In the genomic region with DNA sequence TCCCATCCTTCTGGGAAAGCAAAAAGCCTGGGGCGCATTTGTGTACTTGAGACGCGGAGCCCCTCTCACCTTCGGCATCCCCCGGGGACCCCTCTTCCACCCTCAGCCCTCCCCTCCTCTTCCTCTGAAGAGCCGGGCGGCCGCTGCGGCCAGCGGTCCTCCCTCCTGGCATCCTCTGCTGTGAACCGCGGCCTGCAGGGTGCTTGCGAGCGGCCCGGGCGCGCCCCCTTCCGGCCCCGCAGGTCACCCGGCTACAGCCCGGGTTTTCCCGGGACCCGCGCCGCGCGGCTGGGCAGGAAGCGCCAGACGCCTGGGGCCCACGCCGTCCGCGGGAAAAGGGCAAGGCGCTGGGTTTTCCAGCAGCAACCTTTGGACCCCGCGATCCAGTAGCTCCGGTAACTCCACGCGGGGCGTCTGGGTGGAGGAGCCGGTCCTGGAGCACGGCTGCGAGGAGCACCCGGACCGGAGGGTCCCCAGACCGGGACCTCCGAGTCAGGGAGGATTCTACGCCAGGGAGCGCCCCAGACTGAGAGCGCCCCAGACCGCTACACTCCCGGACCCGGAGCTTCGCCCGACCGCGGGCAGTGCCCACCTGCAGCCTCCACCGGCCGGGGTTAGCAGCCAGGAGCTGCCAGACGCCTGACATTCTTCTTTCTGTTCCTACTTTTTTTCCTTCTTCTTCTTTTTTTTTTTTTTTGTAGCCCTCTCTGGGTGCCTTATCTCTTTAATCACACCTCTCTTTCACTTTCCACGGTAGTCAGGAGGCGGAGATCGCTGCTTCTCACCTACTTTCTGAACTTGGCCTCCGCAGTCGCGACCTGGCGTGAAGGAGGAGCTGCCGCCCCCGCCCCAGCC, we compare ENCODE assay signal across 1 cellular context.
TF ChIP-seq lines count a peak whose summit lies in the region.

TSS of gene IL18R1 (plus strand) at position 271 of the 855 bp plus-strand sequence. CDS start 6,865 bp downstream, outside the sequence.

TF ChIP-seq in K562, 482 proteins besides CTCF, POLR2A, EP300 and RAD21 (continued from another document and continues in another):
- TF ChIP-seq RREB1 (CRISPR knock-in tag; IDR thresholded peaks at IDR 0.05) = peak; percentile 82; the same call in 1 of the 2 replicates
- no peak for TF ChIP-seq ZNF347 (CRISPR knock-in tag; IDR thresholded peaks at IDR 0.05; ENCODE audit: low read depth)
- peak; percentile 55 for TF ChIP-seq FUS (optimal IDR thresholded peaks at IDR 0.05; ENCODE audit: low read depth, low read length)
- 0 out of 2 replicates have a peak, but pooled peaks have one; percentile 34 for TF ChIP-seq ELF2 (CRISPR knock-in tag; IDR thresholded peaks at IDR 0.05)
- no peak for TF ChIP-seq ID3 (CRISPR knock-in tag; IDR thresholded peaks at IDR 0.05)
- no peak for TF ChIP-seq ID3 (tag; IDR thresholded peaks at IDR 0.05)
- TF ChIP-seq PTBP1 (IDR thresholded peaks at IDR 0.05; ENCODE audit: low read depth, low read length) = no peak
- TF ChIP-seq NR4A1 (CRISPR knock-in tag; IDR thresholded peaks at IDR 0.05) = no peak
- TF ChIP-seq NR4A1 (tag; IDR thresholded peaks at IDR 0.05) = no peak
- no peak for TF ChIP-seq ZNF778 (CRISPR knock-in tag; IDR thresholded peaks at IDR 0.05)
- TF ChIP-seq ZNF644 (tag; IDR thresholded peaks at IDR 0.05; ENCODE audit: low read depth) = no peak
- TF ChIP-seq ZNF431 (CRISPR knock-in tag; IDR thresholded peaks at IDR 0.05) = no peak
- no peak for TF ChIP-seq CBX2 (IDR thresholded peaks at IDR 0.05; ENCODE audit: insufficient read depth, low read length, poor library complexity, severe bottlenecking)
- TF ChIP-seq MEIS2 (IDR thresholded peaks at IDR 0.05; ENCODE audit: partially characterized antibody) = no peak
- TF ChIP-seq GABPB1 (CRISPR knock-in tag; IDR thresholded peaks at IDR 0.05) = peak; percentile 65; the same call in 1 of the 2 replicates
- TF ChIP-seq XRCC5 (IDR thresholded peaks at IDR 0.05; ENCODE audit: low read depth, low read length) = peak; percentile 93; the same call in 1 of the 2 replicates
- no peak for TF ChIP-seq USF1 (CRISPR knock-in tag; IDR thresholded peaks at IDR 0.05)
- no peak for TF ChIP-seq ZNF253 (CRISPR knock-in tag; conservative IDR thresholded peaks at IDR 0.05)
- TF ChIP-seq ATF6 (CRISPR knock-in tag; IDR thresholded peaks at IDR 0.05) = no peak
- no peak for TF ChIP-seq ZNF699 (CRISPR knock-in tag; IDR thresholded peaks at IDR 0.05; ENCODE audit: insufficient replicate concordance)
- no peak for TF ChIP-seq ZBTB17 (CRISPR knock-in tag; IDR thresholded peaks at IDR 0.05)
- TF ChIP-seq ETV5 (CRISPR knock-in tag; IDR thresholded peaks at IDR 0.05; ENCODE audit: low read depth) = no peak
- TF ChIP-seq CREM (IDR thresholded peaks at IDR 0.05; ENCODE audit: low read depth) = no peak
- TF ChIP-seq ZNF507 (tag; conservative IDR thresholded peaks at IDR 0.05) = no peak
- no peak for TF ChIP-seq MAFF (IDR thresholded peaks at IDR 0.05; ENCODE audit: low read length)
- TF ChIP-seq RFX7 (CRISPR knock-in tag; IDR thresholded peaks at IDR 0.05) = no peak
- TF ChIP-seq HIVEP1 (CRISPR knock-in tag; IDR thresholded peaks at IDR 0.05) = no peak
- no peak for TF ChIP-seq FOXK1 (CRISPR knock-in tag; IDR thresholded peaks at IDR 0.05; ENCODE audit: borderline replicate concordance)
- no peak for TF ChIP-seq NR2C1 (IDR thresholded peaks at IDR 0.05)
- TF ChIP-seq NR2C1 (tag; IDR thresholded peaks at IDR 0.05) = no peak
- TF ChIP-seq, protein P1, sequence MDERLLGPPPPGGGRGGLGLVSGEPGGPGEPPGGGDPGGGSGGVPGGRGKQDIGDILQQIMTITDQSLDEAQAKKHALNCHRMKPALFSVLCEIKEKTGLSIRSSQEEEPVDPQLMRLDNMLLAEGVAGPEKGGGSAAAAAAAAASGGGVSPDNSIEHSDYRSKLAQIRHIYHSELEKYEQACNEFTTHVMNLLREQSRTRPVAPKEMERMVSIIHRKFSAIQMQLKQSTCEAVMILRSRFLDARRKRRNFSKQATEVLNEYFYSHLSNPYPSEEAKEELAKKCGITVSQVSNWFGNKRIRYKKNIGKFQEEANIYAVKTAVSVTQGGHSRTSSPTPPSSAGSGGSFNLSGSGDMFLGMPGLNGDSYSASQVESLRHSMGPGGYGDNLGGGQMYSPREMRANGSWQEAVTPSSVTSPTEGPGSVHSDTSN (CRISPR knock-in tag; IDR thresholded peaks at IDR 0.05; ENCODE audit: low read depth) = no peak
- TF ChIP-seq, protein P1 (tag; conservative IDR thresholded peaks at IDR 0.05; ENCODE audit: low read depth) = no peak
- TF ChIP-seq BACH1 (tag; IDR thresholded peaks at IDR 0.05) = no peak
- TF ChIP-seq, protein P2, sequence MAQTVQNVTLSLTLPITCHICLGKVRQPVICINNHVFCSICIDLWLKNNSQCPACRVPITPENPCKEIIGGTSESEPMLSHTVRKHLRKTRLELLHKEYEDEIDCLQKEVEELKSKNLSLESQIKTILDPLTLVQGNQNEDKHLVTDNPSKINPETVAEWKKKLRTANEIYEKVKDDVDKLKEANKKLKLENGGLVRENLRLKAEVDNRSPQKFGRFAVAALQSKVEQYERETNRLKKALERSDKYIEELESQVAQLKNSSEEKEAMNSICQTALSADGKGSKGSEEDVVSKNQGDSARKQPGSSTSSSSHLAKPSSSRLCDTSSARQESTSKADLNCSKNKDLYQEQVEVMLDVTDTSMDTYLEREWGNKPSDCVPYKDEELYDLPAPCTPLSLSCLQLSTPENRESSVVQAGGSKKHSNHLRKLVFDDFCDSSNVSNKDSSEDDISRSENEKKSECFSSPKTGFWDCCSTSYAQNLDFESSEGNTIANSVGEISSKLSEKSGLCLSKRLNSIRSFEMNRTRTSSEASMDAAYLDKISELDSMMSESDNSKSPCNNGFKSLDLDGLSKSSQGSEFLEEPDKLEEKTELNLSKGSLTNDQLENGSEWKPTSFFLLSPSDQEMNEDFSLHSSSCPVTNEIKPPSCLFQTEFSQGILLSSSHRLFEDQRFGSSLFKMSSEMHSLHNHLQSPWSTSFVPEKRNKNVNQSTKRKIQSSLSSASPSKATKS (CRISPR knock-in tag; IDR thresholded peaks at IDR 0.05) = no peak
- TF ChIP-seq ZZZ3 (IDR thresholded peaks at IDR 0.05) = no peak
- TF ChIP-seq ZBTB34 (CRISPR knock-in tag; IDR thresholded peaks at IDR 0.05) = no peak
- TF ChIP-seq SRSF7 (optimal IDR thresholded peaks at IDR 0.05; ENCODE audit: low read depth, low read length) = no peak
- TF ChIP-seq, protein P3, sequence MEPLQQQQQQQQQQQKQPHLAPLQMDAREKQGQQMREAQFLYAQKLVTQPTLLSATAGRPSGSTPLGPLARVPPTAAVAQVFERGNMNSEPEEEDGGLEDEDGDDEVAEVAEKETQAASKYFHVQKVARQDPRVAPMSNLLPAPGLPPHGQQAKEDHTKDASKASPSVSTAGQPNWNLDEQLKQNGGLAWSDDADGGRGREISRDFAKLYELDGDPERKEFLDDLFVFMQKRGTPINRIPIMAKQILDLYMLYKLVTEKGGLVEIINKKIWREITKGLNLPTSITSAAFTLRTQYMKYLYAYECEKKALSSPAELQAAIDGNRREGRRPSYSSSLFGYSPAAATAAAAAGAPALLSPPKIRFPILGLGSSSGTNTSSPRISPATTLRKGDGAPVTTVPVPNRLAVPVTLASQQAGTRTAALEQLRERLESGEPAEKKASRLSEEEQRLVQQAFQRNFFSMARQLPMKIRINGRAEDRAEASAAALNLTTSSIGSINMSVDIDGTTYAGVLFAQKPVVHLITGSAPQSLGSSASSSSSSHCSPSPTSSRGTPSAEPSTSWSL (CRISPR knock-in tag; IDR thresholded peaks at IDR 0.05; ENCODE audit: borderline replicate concordance) = no peak
- peak; percentile 17; the same call in 1 of the 2 replicates for TF ChIP-seq HCFC1 (IDR thresholded peaks at IDR 0.05; ENCODE audit: low read depth, low read length)
- TF ChIP-seq TRIM24 (IDR thresholded peaks at IDR 0.05) = no peak
- TF ChIP-seq KLF1 (tag; IDR thresholded peaks at IDR 0.05) = no peak
- TF ChIP-seq SNRNP70 (optimal IDR thresholded peaks at IDR 0.05; ENCODE audit: low read depth, low read length) = no peak
